ENCODE assay signal across 15 cellular contexts in genomic region chr13:75479102-75479501, GRCh38. TPM values are rescaled to one million over a fixed set of nuclear protein-coding genes. Genes with fewer than 3 reads are reported as not detected.
DNase-seq lines count a peak whose midpoint lies in the region; ATAC-seq and TF ChIP-seq lines count a peak whose summit lies in the region.
"Had no signal": no experiment of that assay in that cellular context is flagged by ENCODE, and none has a peak within 500 bp of the region (broad histone marks: within the 10 kb centered on the region; RNA-seq: fewer than 3 reads in every experiment).

No MANE protein-coding gene starts in this region.

- no peaks in the 10 kb centered on the region for H3K9me3 ChIP-seq in hepatocyte (ENCODE audit: low read depth)
- H3K9me3 ChIP-seq: upper lobe of left lung had no signal

- H3K9me3 Mint-ChIP-seq in natural killer cell = no peaks in the 10 kb centered on the region
- H3K9me3 Mint-ChIP-seq in natural killer cell treated with Interleukin-12 subunit alpha and Interleukin-12 subunit beta and Interleukin-15 and Interleukin-18, amount 100 ng/mL, for 72 hours = no peaks in the 10 kb centered on the region

- no peaks in the 10 kb centered on the region for H3K36me3 Mint-ChIP-seq in natural killer cell
- H3K36me3 Mint-ChIP-seq in natural killer cell treated with Interleukin-12 subunit alpha and Interleukin-12 subunit beta and Interleukin-15 and Interleukin-18, amount 100 ng/mL, for 72 hours = no peaks in the 10 kb centered on the region

- no peak overlapping the region for H3K27ac ChIP-seq in hepatocyte
- H3K27ac ChIP-seq: foreskin keratinocyte, upper lobe of left lung had no signal

- no peaks in the 10 kb centered on the region for H3K9me2 ChIP-seq in hepatocyte (replicated peaks; ENCODE audit: insufficient read depth)

- H2AFZ ChIP-seq in hepatocyte = no peak overlapping the region

- 60% methylated on average over 3 of the region's 3 CpGs for WGBS in hepatocyte (ENCODE audit: low lambda C conversion rate, missing lambda C conversion rate)

- H3K4me3 Mint-ChIP-seq in natural killer cell = peak overlapping the region; percentile 49
- no peak overlapping the region for H3K4me3 Mint-ChIP-seq in natural killer cell treated with Interleukin-12 subunit alpha and Interleukin-12 subunit beta and Interleukin-15 and Interleukin-18, amount 100 ng/mL, for 72 hours

- H3K27me3 ChIP-seq in hepatocyte = no peaks in the 10 kb centered on the region
- H3K27me3 ChIP-seq: foreskin keratinocyte had no signal

- TF ChIP-seq CTCF in natural killer cell (IDR thresholded peaks at IDR 0.05) (no peak), hepatocyte (IDR thresholded peaks at IDR 0.05; ENCODE audit: poor library complexity) (no peak)

- DNase-seq in natural killer cell = no peak
- DNase-seq in natural killer cell treated with Interleukin-12 subunit alpha and Interleukin-12 subunit beta and Interleukin-15 and Interleukin-18, amount 100 ng/mL, for 72 hours (ENCODE audit: low spot score) = no peak
- peak; percentile 40 for DNase-seq in NCI-H524 treated with DMSO at 0.1 percent for 48 hours (lab: John Stamatoyannopoulos, UW)
- DNase-seq in hepatocyte (ENCODE audit: low spot score) = no peak
- DNase-seq in nucleus accumbens (lab: John Stamatoyannopoulos, UW) = no peak
- DNase-seq in sciatic nerve (ENCODE audit: low spot score) = no peak
- DNase-seq in head of caudate nucleus = no peak
- DNase-seq in AG20443 (ENCODE audit: low spot score) = no peak
- DNase-seq: effector CD8-positive, alpha-beta T cell; foreskin keratinocyte; islet precursor cell; NCI-H1930; upper lobe of left lung had no signal

- H3K4me2 ChIP-seq in hepatocyte = peak overlapping the region; percentile 20

- no peak overlapping the region for H3K4me3 ChIP-seq in hepatocyte

- intact Hi-C loops in natural killer cell (cut with micrococcal nuclease) (no loop called here), sciatic nerve (cut with DNase I) (no loop called here), head of caudate nucleus (cut with DNase I) (no loop called here)

- ATAC-seq in natural killer cell (no peak), sciatic nerve (no peak)
- ATAC-seq in natural killer cell treated with Interleukin-12 subunit alpha and Interleukin-12 subunit beta and Interleukin-15 and Interleukin-18, amount 100 ng/mL, for 72 hours = no peak
- ATAC-seq: foreskin keratinocyte, HCT116, SK-N-SH treated with all-trans-retinoic acid at 6 μM for 48 hours had no signal

- H3K79me2 ChIP-seq in hepatocyte = peaks cover 33% of the 10 kb centered on the region

- H3K4me1 ChIP-seq in hepatocyte (ENCODE audit: insufficient read depth) = no peaks in the 10 kb centered on the region

- peaks cover 26 to 44% of the 10 kb centered on the region in 2 donors for H3K27me3 Mint-ChIP-seq in natural killer cell (ENCODE audit: low read depth in 2 of 2)
- peaks cover 18 to 29% of the 10 kb centered on the region in 2 donors for H3K27me3 Mint-ChIP-seq in natural killer cell treated with Interleukin-12 subunit alpha and Interleukin-12 subunit beta and Interleukin-15 and Interleukin-18, amount 100 ng/mL, for 72 hours

- peaks cover 3% of the 10 kb centered on the region for H4K20me1 ChIP-seq in hepatocyte (ENCODE audit: insufficient read depth, poor library complexity, severe bottlenecking)

- H3K27ac Mint-ChIP-seq in natural killer cell = no peak overlapping the region
- H3K27ac Mint-ChIP-seq in natural killer cell treated with Interleukin-12 subunit alpha and Interleukin-12 subunit beta and Interleukin-15 and Interleukin-18, amount 100 ng/mL, for 72 hours = no peak overlapping the region

- H3K4me1 Mint-ChIP-seq in natural killer cell = peaks cover 14 to 16% of the 10 kb centered on the region in 2 donors
- H3K4me1 Mint-ChIP-seq in natural killer cell treated with Interleukin-12 subunit alpha and Interleukin-12 subunit beta and Interleukin-15 and Interleukin-18, amount 100 ng/mL, for 72 hours (ENCODE audit: low read depth in 2 of 2) = peaks cover 7 to 13% of the 10 kb centered on the region in 2 donors

- no peaks in the 10 kb centered on the region for H3K36me3 ChIP-seq in hepatocyte (replicated peaks; ENCODE audit: insufficient read depth, low read depth)
- H3K36me3 ChIP-seq: upper lobe of left lung had no signal

RNA-seq across cellular contexts. Expression of gene TBC1D4, which starts 2.9 kb away (rescaled TPM):
- 1 to 10 TPM in 2 of 3 donors, under 1 TPM in 1; 0.54 to 5.1 (median 3.7) TPM for total RNA-seq in natural killer cell
- 1 to 10 TPM; 2.9 to 7.2 TPM for total RNA-seq in natural killer cell treated with Interleukin-12 subunit alpha and Interleukin-12 subunit beta and Interleukin-15 and Interleukin-18, amount 100 ng/mL, for 72 hours
- total RNA-seq in hepatocyte = 17.0 and 17.1 TPM in 2 replicates
- polyA plus RNA-seq in hepatocyte = 7.6 and 10.8 TPM in 2 replicates
- total RNA-seq in sciatic nerve = 19.6 TPM

RNA-seq across cellular contexts. Expression of gene COMMD6, which starts 58.5 kb away (rescaled TPM):
- total RNA-seq in natural killer cell (100 to 1,000 TPM; 111 to 149 (median 118) TPM), hepatocyte (117 and 169 TPM in 2 replicates), sciatic nerve (149 TPM)
- total RNA-seq in natural killer cell treated with Interleukin-12 subunit alpha and Interleukin-12 subunit beta and Interleukin-15 and Interleukin-18, amount 100 ng/mL, for 72 hours = 10 to 100 TPM; 65.4 to 89.6 TPM
- 232 and 258 TPM in 2 replicates for polyA plus RNA-seq in hepatocyte
